In genomic region chr11:128498846-128499245, GRCh38 we compare ENCODE assay signal across 10 cellular contexts.
DNase-seq lines count a peak whose midpoint lies in the region; FAIRE-seq and TF ChIP-seq lines count a peak whose summit lies in the region.
"Had no signal": no experiment of that assay in that cellular context is flagged by ENCODE, and none has a peak within 500 bp of the region (broad histone marks: within the 10 kb centered on the region; RNA-seq: fewer than 3 reads in every experiment).

No MANE protein-coding gene starts in this region.

- no peak for TF ChIP-seq POLR2A in erythroblast (IDR thresholded peaks at IDR 0.05; ENCODE audit: low read length)

- H3K27ac Mint-ChIP-seq in activated CD4-positive, alpha-beta memory T cell treated with anti-CD3 and anti-CD28 coated beads for 36 hours, result peak overlapping the region; percentile 91
- H3K27ac Mint-ChIP-seq in endodermal cell, result no peak overlapping the region

- peaks cover 3% of the 10 kb centered on the region for H3K9me1 ChIP-seq in keratinocyte (ENCODE audit: control insufficient read depth, extremely low read depth, insufficient read depth, low read length)

- H4K20me1 ChIP-seq in keratinocyte (ENCODE audit: control insufficient read depth, extremely low read depth, insufficient read depth, low read length), result peaks cover 9% of the 10 kb centered on the region

- H3K9me3 ChIP-seq in keratinocyte (ENCODE audit: control insufficient read depth, low read depth, low read length) (no peaks in the 10 kb centered on the region), endodermal cell (ENCODE audit: control insufficient read depth, low read length) (no peaks in the 10 kb centered on the region)

- H3K27me3 Mint-ChIP-seq in activated CD4-positive, alpha-beta memory T cell treated with anti-CD3 and anti-CD28 coated beads for 36 hours, result no peaks in the 10 kb centered on the region
- no peaks in the 10 kb centered on the region for H3K27me3 Mint-ChIP-seq in endodermal cell (ENCODE audit: insufficient read depth)

- WGBS in endodermal cell (ENCODE audit: insufficient coverage in 1 of 2, insufficient read length in 1 of 2), 2 experiments, result 90 to 95% methylated on average over 2 of the region's 2 CpGs

- H3K4me3 Mint-ChIP-seq in activated CD4-positive, alpha-beta memory T cell treated with anti-CD3 and anti-CD28 coated beads for 36 hours, result peak overlapping the region; percentile 71
- H3K4me3 Mint-ChIP-seq in endodermal cell, result no peak overlapping the region

- H3K36me3 ChIP-seq in keratinocyte (ENCODE audit: control insufficient read depth in 2 of 2, extremely low read depth in 1 of 2, insufficient read depth in 2 of 2, low read length in 2 of 2) (peaks cover 0 to 38% of the 10 kb centered on the region in 2 experiments), endodermal cell (ENCODE audit: control insufficient read depth, insufficient read depth, low read length) (no peaks in the 10 kb centered on the region)

- intact Hi-C loops in activated CD4-positive, alpha-beta memory T cell treated with anti-CD3 and anti-CD28 coated beads for 36 hours (cut with micrococcal nuclease), result no loop called here

- peaks cover 94% of the 10 kb centered on the region for H3K4me1 Mint-ChIP-seq in activated CD4-positive, alpha-beta memory T cell treated with anti-CD3 and anti-CD28 coated beads for 36 hours (ENCODE audit: low read depth)
- peaks cover 50% of the 10 kb centered on the region for H3K4me1 Mint-ChIP-seq in endodermal cell

- H3K4me2 ChIP-seq in keratinocyte (ENCODE audit: control insufficient read depth, extremely low read depth, insufficient read depth, low read depth, low read length), result peak overlapping the region; percentile 8

- dilution Hi-C loops in keratinocyte (cut with MboI; ENCODE audit: extremely low pct_ligation_motif_present, low sequenced_read_pairs), result no loop called here

- no peak overlapping the region for H2AFZ ChIP-seq in keratinocyte (ENCODE audit: control insufficient read depth, low read length)
- H2AFZ ChIP-seq: parathyroid adenoma had no signal

- peaks cover 94% of the 10 kb centered on the region for H3K79me2 ChIP-seq in keratinocyte (ENCODE audit: control insufficient read depth, insufficient read depth, low read length)
- H3K79me2 ChIP-seq: parathyroid adenoma had no signal

- H3K27ac ChIP-seq in keratinocyte (ENCODE audit: control insufficient read depth, insufficient read depth, low read length) (no peak overlapping the region), endodermal cell (ENCODE audit: low read depth, low read length) (no peak overlapping the region)
- H3K27ac ChIP-seq: parathyroid adenoma had no signal

- peaks cover 70% of the 10 kb centered on the region for H3K4me1 ChIP-seq in keratinocyte (ENCODE audit: control insufficient read depth, extremely low read depth, insufficient read depth, low read length)
- H3K4me1 ChIP-seq in endodermal cell (ENCODE audit: control insufficient read depth, insufficient read depth, low read length), result peaks cover 29% of the 10 kb centered on the region

- H3K9me3 Mint-ChIP-seq in activated CD4-positive, alpha-beta memory T cell treated with anti-CD3 and anti-CD28 coated beads for 36 hours, result no peaks in the 10 kb centered on the region
- no peaks in the 10 kb centered on the region for H3K9me3 Mint-ChIP-seq in endodermal cell

- CTCF ChIA-PET in activated CD4-positive, alpha-beta memory T cell treated with anti-CD3 and anti-CD28 coated beads for 36 hours (lab: Charles Lee), result interaction anchor here (1.4 to 1.7 kb wide), 3 partner anchors 132 to 210 kb away, joined by 3 to 6 read pairs (median 5); no protein-coding TSS in a partner anchor

- H3K27me3 ChIP-seq in keratinocyte (ENCODE audit: control insufficient read depth, extremely low read depth, insufficient read depth, low read length) (no peaks in the 10 kb centered on the region), endodermal cell (ENCODE audit: control insufficient read depth, insufficient read depth, low read length, poor library complexity, severe bottlenecking) (no peaks in the 10 kb centered on the region)

- no peak for TF ChIP-seq CTCF in keratinocyte (optimal IDR thresholded peaks at IDR 0.05 in 1 of 3, IDR thresholded peaks at IDR 0.05 in 1 of 3, conservative IDR thresholded peaks at IDR 0.05 in 1 of 3; ENCODE audit: extremely low read depth in 1 of 3, insufficient read depth in 2 of 3, low read length in 3 of 3)
- TF ChIP-seq CTCF in endodermal cell (conservative IDR thresholded peaks at IDR 0.05), result no peak

- POLR2A ChIA-PET in activated CD4-positive, alpha-beta memory T cell treated with anti-CD3 and anti-CD28 coated beads for 36 hours (lab: Charles Lee), result interaction anchor here (3.4 to 18.8 kb wide), 3 partner anchors 14 to 26 kb away, joined by 18 to 600 read pairs (median 31); no protein-coding TSS in a partner anchor

- no peak overlapping the region for H3K4me3 ChIP-seq in keratinocyte (ENCODE audit: control insufficient read depth in 2 of 3, extremely low read depth in 1 of 3, insufficient read depth in 2 of 3, low read depth in 1 of 3, low read length in 3 of 3)
- H3K4me3 ChIP-seq in endodermal cell (ENCODE audit: low read length), result no peak overlapping the region

- H3K36me3 Mint-ChIP-seq in activated CD4-positive, alpha-beta memory T cell treated with anti-CD3 and anti-CD28 coated beads for 36 hours, result peaks cover 74% of the 10 kb centered on the region
- H3K36me3 Mint-ChIP-seq in endodermal cell (ENCODE audit: low read depth), result peaks cover 6% of the 10 kb centered on the region

- FAIRE-seq in keratinocyte (lab: Jason Lieb, UNC) (no peak), HTR-8/SVneo (lab: Jason Lieb, UNC) (no peak)

- H3K9ac ChIP-seq in keratinocyte (ENCODE audit: control insufficient read depth, extremely low read depth, insufficient read depth, low read length) (no peak overlapping the region), endodermal cell (ENCODE audit: extremely low read depth, low read length, poor library complexity, severe bottlenecking) (no peak overlapping the region)
- H3K9ac ChIP-seq: parathyroid adenoma had no signal

- DNase-seq in A172 (ENCODE audit: low spot score) (peak; percentile 43), GM04503 (ENCODE audit: low read depth) (peak; percentile 61), keratinocyte (ENCODE audit: low read depth, low spot score) (no peak), HTR-8/SVneo (ENCODE audit: insufficient read length, low spot score) (no peak), erythroblast (lab: John Stamatoyannopoulos, UW) (no peak), NCI-H1105 (lab: John Stamatoyannopoulos, UW) (no peak), endodermal cell (no peak)
- DNase-seq in activated CD4-positive, alpha-beta memory T cell treated with anti-CD3 and anti-CD28 coated beads for 36 hours, result no peak
- DNase-seq: T1000 had no signal

Comparison
In these comparisons a context has a peak if more than half of its experiments do, and no peak if none do; other contexts are left out.
1. DNase-seq: peak in A172 (single experiment) and GM04503 (single experiment); none in activated CD4-positive, alpha-beta memory T cell treated with anti-CD3 and anti-CD28 coated beads for 36 hours (single experiment), keratinocyte (single experiment), HTR-8/SVneo (single experiment), erythroblast (0 of 2), NCI-H1105 (single experiment) and endodermal cell (single experiment).